Comparison of ENCODE assay signal across 8 cellular contexts in genomic region chr6:170584181-170584953, GRCh38. TPM values are rescaled to one million over a fixed set of nuclear protein-coding genes. Genes with fewer than 3 reads are reported as not detected.
DNase-seq lines count a peak whose midpoint lies in the region; ATAC-seq and TF ChIP-seq lines count a peak whose summit lies in the region.

TSS of gene PDCD2 (minus strand) at chr6:170584637. CDS start at chr6:170584581, 56 bp downstream.

- peaks cover 0 to 44% (median 27%) of the 10 kb centered on the region in 11 experiments; a peak in 15 of 22 replicates for H4K20me1 ChIP-seq in BLaER1 treated with 17β-estradiol and CSF1 and Interleukin-3, amounts not matched to agents 10 nM and 100 nM

- intact Hi-C loops in left lung (cut with DNase I) = no loop called here

- ATAC-seq in GM19351 (IDR thresholded peaks at IDR 0.05; ENCODE audit: unreplicated experiment) = peak; percentile 93
- peak; percentile 99 for ATAC-seq in HG03521 (IDR thresholded peaks at IDR 0.05; ENCODE audit: unreplicated experiment)
- peak; percentile 99 for ATAC-seq in left lung

- H3K27ac ChIP-seq in BLaER1 treated with 17β-estradiol and CSF1 and Interleukin-3, amounts not matched to agents 10 nM and 100 nM = peak within 1 kb of the TSS; percentile 42 to 97 (median 92)
- peak within 1 kb of the TSS; percentile 78 to 94 for H3K27ac ChIP-seq in left lung

- no peak for TF ChIP-seq CTCF in left lung (IDR thresholded peaks at IDR 0.05)

- H3K27me3 ChIP-seq in BLaER1 treated with 17β-estradiol and CSF1 and Interleukin-3, amounts not matched to agents 10 nM and 100 nM = no peaks in the 10 kb centered on the region
- H3K27me3 ChIP-seq in left lung = no peaks in the 10 kb centered on the region

- DNase-seq in NCI-H69 (lab: John Stamatoyannopoulos, UW) (peak; percentile 97), dedifferentiated amniotic fluid mesenchymal stem cell (ENCODE audit: extremely low spot score) (peak; percentile 92), left lung (peak; percentile 96 to 98)
- peak; percentile 89 for DNase-seq in activated CD4-positive, alpha-beta T cell treated with anti-CD3 and anti-CD28 coated beads, Interleukin-2, amount 50 U/mL, for 1 hour
- DNase-seq in stimulated activated CD4-positive, alpha-beta T cell treated with anti-CD3 and anti-CD28 coated beads, Interleukin-2, amount 100 ng/mL, for 48 hours = peak; percentile 84 to 86

- peaks cover 20 to 29% (median 23%) of the 10 kb centered on the region in 10 experiments for H3K4me1 ChIP-seq in BLaER1 treated with 17β-estradiol and CSF1 and Interleukin-3, amounts not matched to agents 10 nM and 100 nM
- H3K4me1 ChIP-seq in left lung = peaks cover 8 to 19% of the 10 kb centered on the region in 2 donors

- peaks cover 36 to 41% (median 39%) of the 10 kb centered on the region in 11 experiments for H3K36me3 ChIP-seq in BLaER1 treated with 17β-estradiol and CSF1 and Interleukin-3, amounts not matched to agents 10 nM and 100 nM
- peaks cover 0 to 39% of the 10 kb centered on the region in 2 donors for H3K36me3 ChIP-seq in left lung

- peaks cover 0 to 8% (median 2%) of the 10 kb centered on the region in 11 experiments; a peak in 11 of 22 replicates for H3K9me3 ChIP-seq in BLaER1 treated with 17β-estradiol and CSF1 and Interleukin-3, amounts not matched to agents 10 nM and 100 nM (replicated peaks in 1 of 11)
- H3K9me3 ChIP-seq in left lung = no peaks in the 10 kb centered on the region

- H3K4me2 ChIP-seq in BLaER1 treated with 17β-estradiol and CSF1 and Interleukin-3, amounts not matched to agents 10 nM and 100 nM = peak within 1 kb of the TSS; percentile 86 to 97 (median 93)

- peak within 1 kb of the TSS; percentile 79 to 97 (median 90) for H3K4me3 ChIP-seq in BLaER1 treated with 17β-estradiol and CSF1 and Interleukin-3, amounts not matched to agents 10 nM and 100 nM
- peak within 1 kb of the TSS; percentile 86 to 98 for H3K4me3 ChIP-seq in left lung

- peak within 1 kb of the TSS; percentile 81 to 97 (median 93) for H3K9ac ChIP-seq in BLaER1 treated with 17β-estradiol and CSF1 and Interleukin-3, amounts not matched to agents 10 nM and 100 nM

RNA-seq across cellular contexts. Expression of gene PDCD2, which starts in this region (rescaled TPM):
- 10 to 100 TPM; 39.7 to 60.4 TPM for total RNA-seq in left lung

Comparison
In these comparisons a context has a peak if more than half of its experiments do, and no peak if none do; other contexts are left out.
1. Peak in every context shown above with its lines: DNase-seq, ATAC-seq, H3K4me3 ChIP-seq and H3K27ac ChIP-seq.